In the genomic region with DNA sequence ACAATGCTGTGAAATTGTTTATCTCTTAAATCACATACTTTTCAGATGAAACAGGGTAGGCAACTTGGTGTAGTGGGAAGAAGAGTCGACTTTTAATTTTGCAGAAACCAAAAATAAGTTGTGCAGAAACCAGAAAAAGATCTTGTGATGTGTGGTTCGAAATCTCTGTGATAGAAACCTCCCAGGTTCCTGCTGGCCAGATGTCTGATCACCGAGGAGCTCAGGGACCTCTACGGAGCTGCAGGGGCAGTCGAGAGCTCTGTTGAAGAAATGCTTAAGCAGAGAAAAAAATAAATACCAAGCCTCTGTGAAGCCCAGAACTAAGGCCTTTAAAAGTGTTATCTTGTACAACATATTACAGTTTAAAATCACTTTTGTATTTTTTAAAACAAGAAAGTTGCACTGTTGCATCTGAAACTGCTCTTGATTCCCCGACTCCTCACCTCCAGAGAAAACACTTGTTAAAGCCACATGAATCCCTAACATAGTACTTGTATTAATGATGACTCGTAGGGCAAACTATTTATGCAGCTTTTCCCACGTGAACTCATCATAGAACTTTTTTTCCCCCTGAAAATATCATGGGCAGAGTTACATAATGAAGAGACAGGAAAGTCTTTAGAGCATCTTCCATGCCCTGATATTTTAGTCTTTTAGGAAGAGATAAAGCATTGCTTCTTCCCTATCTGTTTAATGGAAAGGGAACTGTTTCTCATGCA, we compare ENCODE assay signal across 9 cellular contexts.
A peak's percentile ranks its signal among the peaks of the same experiment; 100 is the strongest.
DNase-seq lines count a peak whose midpoint lies in the region; ATAC-seq lines count a peak whose summit lies in the region.
"Had no signal": no experiment of that assay in that cellular context is flagged by ENCODE, and none has a peak within 500 bp of the region (broad histone marks: within the 10 kb centered on the region; RNA-seq: fewer than 3 reads in every experiment).

No MANE protein-coding gene starts in this region.

- peaks cover 38 to 52% of the 10 kb centered on the region in 2 donors for H3K4me1 Mint-ChIP-seq in effector memory CD8-positive, alpha-beta T cell (ENCODE audit: low read depth in 2 of 2)

- DNase-seq in AG08396 (ENCODE audit: low spot score) (peak; percentile 57), NOMO-1 treated with DMSO at 0.1 percent for 48 hours (lab: John Stamatoyannopoulos, UW; ENCODE audit: unreplicated experiment) (no peak), NCI-H2196 treated with DMSO at 0.1 percent for 48 hours (lab: John Stamatoyannopoulos, UW; ENCODE audit: unreplicated experiment) (no peak)
- DNase-seq in effector memory CD8-positive, alpha-beta T cell = no peak

- H3K4me3 Mint-ChIP-seq in effector memory CD8-positive, alpha-beta T cell = peak overlapping the region in 1 of 2 donors; percentile 63

- no peaks in the 10 kb centered on the region for H3K27me3 Mint-ChIP-seq in effector memory CD8-positive, alpha-beta T cell

- peak overlapping the region; percentile 88 to 89 for H3K27ac Mint-ChIP-seq in effector memory CD8-positive, alpha-beta T cell

- ATAC-seq in GM18909 (IDR thresholded peaks at IDR 0.05; ENCODE audit: poor library complexity, unreplicated experiment) (peak; percentile 53), HG03521 (IDR thresholded peaks at IDR 0.05; ENCODE audit: unreplicated experiment) (peak; percentile 47), HG03135 (IDR thresholded peaks at IDR 0.05; ENCODE audit: unreplicated experiment) (no peak), GM21576 (IDR thresholded peaks at IDR 0.05; ENCODE audit: unreplicated experiment) (no peak)
- ATAC-seq in effector memory CD8-positive, alpha-beta T cell (replicated peaks) = no peak
- ATAC-seq: gastroesophageal sphincter had no signal

- no peaks in the 10 kb centered on the region for H3K9me3 Mint-ChIP-seq in effector memory CD8-positive, alpha-beta T cell

- H3K36me3 Mint-ChIP-seq in effector memory CD8-positive, alpha-beta T cell (ENCODE audit: insufficient read depth) = peaks cover 5% of the 10 kb centered on the region

Comparison
In these comparisons a context has a peak if more than half of its experiments do, and no peak if none do; other contexts are left out.
1. ATAC-seq: peak in GM18909 (single experiment) and HG03521 (single experiment); none in effector memory CD8-positive, alpha-beta T cell (single experiment), HG03135 (single experiment) and GM21576 (single experiment).